1 cellular context compared by ENCODE assay signal in genomic region chr2:197591706-197592072, GRCh38.
TF ChIP-seq lines count a peak whose summit lies in the region.

No MANE protein-coding gene starts in this region.

TF ChIP-seq in WTC11, 78 proteins besides CTCF, POLR2A, EP300 and RAD21 (continued from another document):
- TF ChIP-seq ZNF532 (CRISPR knock-in tag; IDR thresholded peaks at IDR 0.05; ENCODE audit: borderline replicate concordance) (no peak), HMGXB4 (CRISPR knock-in tag; IDR thresholded peaks at IDR 0.05) (no peak), STAT6 (CRISPR knock-in tag; conservative IDR thresholded peaks at IDR 0.05; ENCODE audit: low read depth) (no peak), SMAD4 (CRISPR knock-in tag; IDR thresholded peaks at IDR 0.05) (no peak), NR2C2 (CRISPR knock-in tag; IDR thresholded peaks at IDR 0.05) (no peak)
